Comparison of ENCODE assay signal across 1 cellular context in genomic region chr3:12585970-12586369, GRCh38.
A peak's percentile ranks its signal among the peaks of the same experiment; 100 is the strongest.
TF ChIP-seq lines count a peak whose summit lies in the region.

No MANE protein-coding gene starts in this region.

TF ChIP-seq in GM12878, 131 proteins besides CTCF, POLR2A, EP300 and RAD21:
- 0 out of 2 replicates have a peak, but pooled peaks have one; percentile 22 for TF ChIP-seq NFIC (IDR thresholded peaks at IDR 0.05; ENCODE audit: low read depth, low read length)
- TF ChIP-seq TCF12 (IDR thresholded peaks at IDR 0.05; ENCODE audit: low read depth, low read length) = no peak
- peak; percentile 66; the same call in 1 of the 2 replicates for TF ChIP-seq NR2F1 (conservative IDR thresholded peaks at IDR 0.05)
- TF ChIP-seq MEF2B (IDR thresholded peaks at IDR 0.05; ENCODE audit: partially characterized antibody, poor library complexity, severe bottlenecking) = no peak
- TF ChIP-seq, protein P1, sequence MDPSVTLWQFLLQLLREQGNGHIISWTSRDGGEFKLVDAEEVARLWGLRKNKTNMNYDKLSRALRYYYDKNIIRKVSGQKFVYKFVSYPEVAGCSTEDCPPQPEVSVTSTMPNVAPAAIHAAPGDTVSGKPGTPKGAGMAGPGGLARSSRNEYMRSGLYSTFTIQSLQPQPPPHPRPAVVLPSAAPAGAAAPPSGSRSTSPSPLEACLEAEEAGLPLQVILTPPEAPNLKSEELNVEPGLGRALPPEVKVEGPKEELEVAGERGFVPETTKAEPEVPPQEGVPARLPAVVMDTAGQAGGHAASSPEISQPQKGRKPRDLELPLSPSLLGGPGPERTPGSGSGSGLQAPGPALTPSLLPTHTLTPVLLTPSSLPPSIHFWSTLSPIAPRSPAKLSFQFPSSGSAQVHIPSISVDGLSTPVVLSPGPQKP (IDR thresholded peaks at IDR 0.05; ENCODE audit: low read depth, low read length) = no peak
- TF ChIP-seq, protein P2, sequence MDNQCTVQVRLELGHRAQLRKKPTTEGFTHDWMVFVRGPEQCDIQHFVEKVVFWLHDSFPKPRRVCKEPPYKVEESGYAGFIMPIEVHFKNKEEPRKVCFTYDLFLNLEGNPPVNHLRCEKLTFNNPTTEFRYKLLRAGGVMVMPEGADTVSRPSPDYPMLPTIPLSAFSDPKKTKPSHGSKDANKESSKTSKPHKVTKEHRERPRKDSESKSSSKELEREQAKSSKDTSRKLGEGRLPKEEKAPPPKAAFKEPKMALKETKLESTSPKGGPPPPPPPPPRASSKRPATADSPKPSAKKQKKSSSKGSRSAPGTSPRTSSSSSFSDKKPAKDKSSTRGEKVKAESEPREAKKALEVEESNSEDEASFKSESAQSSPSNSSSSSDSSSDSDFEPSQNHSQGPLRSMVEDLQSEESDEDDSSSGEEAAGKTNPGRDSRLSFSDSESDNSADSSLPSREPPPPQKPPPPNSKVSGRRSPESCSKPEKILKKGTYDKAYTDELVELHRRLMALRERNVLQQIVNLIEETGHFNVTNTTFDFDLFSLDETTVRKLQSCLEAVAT (IDR thresholded peaks at IDR 0.05) = no peak
- 0 out of 2 replicates have a peak, but pooled peaks have one; percentile 33 for TF ChIP-seq FOXM1 (IDR thresholded peaks at IDR 0.05; ENCODE audit: low read depth, low read length)
- TF ChIP-seq ZBED1 (IDR thresholded peaks at IDR 0.05; ENCODE audit: borderline replicate concordance) = peak; percentile 21; the same call in 1 of the 2 replicates
- peak; percentile 69; the same call in 1 of the 2 replicates for TF ChIP-seq PAX5 (IDR thresholded peaks at IDR 0.05; ENCODE audit: borderline replicate concordance, low read depth, low read length)
- TF ChIP-seq CREM (IDR thresholded peaks at IDR 0.05; ENCODE audit: low read depth) = 0 out of 2 replicates have a peak, but pooled peaks have one; percentile 21
- 0 out of 2 replicates have a peak, but pooled peaks have one; percentile 51 for TF ChIP-seq ATF2 (IDR thresholded peaks at IDR 0.05; ENCODE audit: low read length)
- TF ChIP-seq, protein P3, sequence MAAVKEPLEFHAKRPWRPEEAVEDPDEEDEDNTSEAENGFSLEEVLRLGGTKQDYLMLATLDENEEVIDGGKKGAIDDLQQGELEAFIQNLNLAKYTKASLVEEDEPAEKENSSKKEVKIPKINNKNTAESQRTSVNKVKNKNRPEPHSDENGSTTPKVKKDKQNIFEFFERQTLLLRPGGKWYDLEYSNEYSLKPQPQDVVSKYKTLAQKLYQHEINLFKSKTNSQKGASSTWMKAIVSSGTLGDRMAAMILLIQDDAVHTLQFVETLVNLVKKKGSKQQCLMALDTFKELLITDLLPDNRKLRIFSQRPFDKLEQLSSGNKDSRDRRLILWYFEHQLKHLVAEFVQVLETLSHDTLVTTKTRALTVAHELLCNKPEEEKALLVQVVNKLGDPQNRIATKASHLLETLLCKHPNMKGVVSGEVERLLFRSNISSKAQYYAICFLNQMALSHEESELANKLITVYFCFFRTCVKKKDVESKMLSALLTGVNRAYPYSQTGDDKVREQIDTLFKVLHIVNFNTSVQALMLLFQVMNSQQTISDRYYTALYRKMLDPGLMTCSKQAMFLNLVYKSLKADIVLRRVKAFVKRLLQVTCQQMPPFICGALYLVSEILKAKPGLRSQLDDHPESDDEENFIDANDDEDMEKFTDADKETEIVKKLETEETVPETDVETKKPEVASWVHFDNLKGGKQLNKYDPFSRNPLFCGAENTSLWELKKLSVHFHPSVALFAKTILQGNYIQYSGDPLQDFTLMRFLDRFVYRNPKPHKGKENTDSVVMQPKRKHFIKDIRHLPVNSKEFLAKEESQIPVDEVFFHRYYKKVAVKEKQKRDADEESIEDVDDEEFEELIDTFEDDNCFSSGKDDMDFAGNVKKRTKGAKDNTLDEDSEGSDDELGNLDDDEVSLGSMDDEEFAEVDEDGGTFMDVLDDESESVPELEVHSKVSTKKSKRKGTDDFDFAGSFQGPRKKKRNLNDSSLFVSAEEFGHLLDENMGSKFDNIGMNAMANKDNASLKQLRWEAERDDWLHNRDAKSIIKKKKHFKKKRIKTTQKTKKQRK (IDR thresholded peaks at IDR 0.05; ENCODE audit: low read depth, low read length) = no peak
- peak; percentile 55 for TF ChIP-seq RUNX3 (IDR thresholded peaks at IDR 0.05; ENCODE audit: low read length)
- peak; percentile 34; the same call in 1 of the 2 replicates for TF ChIP-seq JUNB (IDR thresholded peaks at IDR 0.05)
- TF ChIP-seq, protein P4, sequence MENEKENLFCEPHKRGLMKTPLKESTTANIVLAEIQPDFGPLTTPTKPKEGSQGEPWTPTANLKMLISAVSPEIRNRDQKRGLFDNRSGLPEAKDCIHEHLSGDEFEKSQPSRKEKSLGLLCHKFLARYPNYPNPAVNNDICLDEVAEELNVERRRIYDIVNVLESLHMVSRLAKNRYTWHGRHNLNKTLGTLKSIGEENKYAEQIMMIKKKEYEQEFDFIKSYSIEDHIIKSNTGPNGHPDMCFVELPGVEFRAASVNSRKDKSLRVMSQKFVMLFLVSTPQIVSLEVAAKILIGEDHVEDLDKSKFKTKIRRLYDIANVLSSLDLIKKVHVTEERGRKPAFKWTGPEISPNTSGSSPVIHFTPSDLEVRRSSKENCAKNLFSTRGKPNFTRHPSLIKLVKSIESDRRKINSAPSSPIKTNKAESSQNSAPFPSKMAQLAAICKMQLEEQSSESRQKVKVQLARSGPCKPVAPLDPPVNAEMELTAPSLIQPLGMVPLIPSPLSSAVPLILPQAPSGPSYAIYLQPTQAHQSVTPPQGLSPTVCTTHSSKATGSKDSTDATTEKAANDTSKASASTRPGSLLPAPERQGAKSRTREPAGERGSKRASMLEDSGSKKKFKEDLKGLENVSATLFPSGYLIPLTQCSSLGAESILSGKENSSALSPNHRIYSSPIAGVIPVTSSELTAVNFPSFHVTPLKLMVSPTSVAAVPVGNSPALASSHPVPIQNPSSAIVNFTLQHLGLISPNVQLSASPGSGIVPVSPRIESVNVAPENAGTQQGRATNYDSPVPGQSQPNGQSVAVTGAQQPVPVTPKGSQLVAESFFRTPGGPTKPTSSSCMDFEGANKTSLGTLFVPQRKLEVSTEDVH (IDR thresholded peaks at IDR 0.05; ENCODE audit: low read depth, partially characterized antibody) = no peak
- TF ChIP-seq TAF1 (IDR thresholded peaks at IDR 0.05; ENCODE audit: borderline replicate concordance, low read depth, low read length) = no peak
